In the genomic region with DNA sequence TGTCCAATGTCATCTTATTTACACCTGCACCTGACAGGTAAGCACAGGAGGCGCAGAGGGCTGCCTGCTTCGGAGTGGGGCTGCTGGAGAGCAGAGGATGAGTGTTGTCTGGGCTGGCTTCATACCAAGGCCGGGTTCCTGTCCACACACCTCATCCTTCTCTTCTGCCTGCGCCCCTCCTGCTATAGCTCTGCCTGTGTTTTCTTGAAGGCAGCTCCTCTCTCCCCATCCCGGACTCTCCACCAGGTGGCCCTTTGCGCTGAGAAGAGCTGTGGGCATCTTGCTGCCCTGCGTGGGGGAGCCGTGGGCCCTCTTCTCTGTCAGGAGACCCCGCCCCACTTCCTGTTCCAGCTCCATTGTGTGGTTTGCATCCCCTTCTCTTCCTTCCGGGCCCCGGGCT, we compare ENCODE assay signal across 12 cellular contexts. TPM values are rescaled to one million over a fixed set of nuclear protein-coding genes. Genes with fewer than 3 reads are reported as not detected.
DNase-seq lines count a peak whose midpoint lies in the region; ATAC-seq, FAIRE-seq and TF ChIP-seq lines count a peak whose summit lies in the region.
"Had no signal": no experiment of that assay in that cellular context is flagged by ENCODE, and none has a peak within 500 bp of the region (broad histone marks: within the 10 kb centered on the region; RNA-seq: fewer than 3 reads in every experiment).

No MANE protein-coding gene starts in this region.

- POLR2A ChIA-PET in A549 (lab: Yijun Ruan, JAX) = no interaction called here

- no peak for TF ChIP-seq POLR2A in A549 (IDR thresholded peaks at IDR 0.05; ENCODE audit: low read length)

- no peak for TF ChIP-seq EP300 in A549 (IDR thresholded peaks at IDR 0.05)

- H3K4me2 ChIP-seq in A549 = no peak overlapping the region

- WGBS in A549 (ENCODE audit: missing lambda C conversion rate) = 60% methylated on average over 10 of the region's 11 CpGs

- peaks cover 25% of the 10 kb centered on the region for H3K4me1 ChIP-seq in A549

- DNase-seq in A549 (ENCODE audit: low read depth in 1 of 2, low spot score in 1 of 2) (no peak), HT-29 (ENCODE audit: low spot score) (peak; percentile 66), bronchial epithelial cell (ENCODE audit: low read depth) (no peak), left colon (peak in 1 of 2 donors; percentile 50), HTR-8/SVneo (ENCODE audit: insufficient read length, low spot score) (no peak)
- no peak for DNase-seq in stimulated activated CD4-positive, alpha-beta T cell treated with anti-CD3 and anti-CD28 coated beads, Interleukin-12 subunit alpha, Interleukin-12 subunit beta, amount 100 ng/mL, for 4 hours
- DNase-seq: activated CD8-positive, alpha-beta memory T cell treated with anti-CD3 and anti-CD28 coated beads, Interleukin-2, amount 10 ng/mL, durations not matched to agents 7 days and 5 days; CD8-positive, alpha-beta memory T cell; stimulated activated CD4-positive, alpha-beta T cell treated with anti-CD3 and anti-CD28 coated beads, Interleukin-4, amount 100 ng/mL, for 24 hours had no signal

- FAIRE-seq in A549 (lab: Jason Lieb, UNC) = no peak
- no peak for FAIRE-seq in bronchial epithelial cell (lab: Jason Lieb, UNC)
- FAIRE-seq in HTR-8/SVneo (lab: Jason Lieb, UNC) = no peak
- FAIRE-seq: RCC 7860 had no signal

- no peak for TF ChIP-seq CTCF in A549 (IDR thresholded peaks at IDR 0.05)
- peak; percentile 21 for TF ChIP-seq CTCF in bronchial epithelial cell (IDR thresholded peaks at IDR 0.05; ENCODE audit: insufficient read depth, low read length, severe bottlenecking)

- peak overlapping the region in 1 of 2 experiments; percentile 78; a peak in 2 of 6 replicates for H3K27ac ChIP-seq in A549

- no peak overlapping the region for H3K4me3 ChIP-seq in A549
- no peak overlapping the region for H3K4me3 ChIP-seq in bronchial epithelial cell (ENCODE audit: low read depth, low read length)

- CTCF ChIA-PET in A549 (lab: Yijun Ruan, JAX) = interaction anchor here (1.2 to 4.8 kb wide), 6 partner anchors 8 to 80 kb away, joined by 3 to 35 read pairs (median 6); no protein-coding TSS in a partner anchor

- no peaks in the 10 kb centered on the region for H3K36me3 ChIP-seq in bronchial epithelial cell (ENCODE audit: control insufficient read depth, insufficient read depth, low read length)

- H3K27me3 ChIP-seq in bronchial epithelial cell (ENCODE audit: control insufficient read depth, insufficient read depth, low read length) = no peaks in the 10 kb centered on the region

- no peaks in the 10 kb centered on the region for H3K9me3 ChIP-seq in A549

- intact Hi-C loops in left colon (cut with DNase I, micrococcal nuclease) = no loop called here

- 0 out of 5 replicates have a peak, but pooled peaks of 1 of the 2 experiments have one; percentile 16 for TF ChIP-seq RAD21 in A549 (conservative IDR thresholded peaks at IDR 0.05 in 1 of 2, IDR thresholded peaks at IDR 0.05 in 1 of 2)

- ATAC-seq in A549 = peak; percentile 56 to 74; a peak in 4 of 6 replicates
- ATAC-seq in left colon = peak; percentile 21
- no peak for ATAC-seq in HG03039 (IDR thresholded peaks at IDR 0.05; ENCODE audit: unreplicated experiment)
- no peak for ATAC-seq in HG02885 (IDR thresholded peaks at IDR 0.05; ENCODE audit: poor library complexity, unreplicated experiment)
- ATAC-seq: activated CD8-positive, alpha-beta memory T cell treated with anti-CD3 and anti-CD28 coated beads, Interleukin-2, amount 10 ng/mL, durations not matched to agents 7 days and 5 days had no signal

TF ChIP-seq in A549, 52 proteins besides CTCF, POLR2A, EP300 and RAD21:
- TF ChIP-seq REST (IDR thresholded peaks at IDR 0.05) = no peak
- 0 out of 3 replicates have a peak, but pooled peaks have one; percentile 21 for TF ChIP-seq SMC3 (IDR thresholded peaks at IDR 0.05)
- TF ChIP-seq, protein P1, sequence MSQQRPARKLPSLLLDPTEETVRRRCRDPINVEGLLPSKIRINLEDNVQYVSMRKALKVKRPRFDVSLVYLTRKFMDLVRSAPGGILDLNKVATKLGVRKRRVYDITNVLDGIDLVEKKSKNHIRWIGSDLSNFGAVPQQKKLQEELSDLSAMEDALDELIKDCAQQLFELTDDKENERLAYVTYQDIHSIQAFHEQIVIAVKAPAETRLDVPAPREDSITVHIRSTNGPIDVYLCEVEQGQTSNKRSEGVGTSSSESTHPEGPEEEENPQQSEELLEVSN (IDR thresholded peaks at IDR 0.05; ENCODE audit: borderline replicate concordance, low read depth) = no peak
- no peak for TF ChIP-seq CHD2 (IDR thresholded peaks at IDR 0.05; ENCODE audit: low read length, partially characterized antibody)
- no peak for TF ChIP-seq HEYL (CRISPR knock-in tag; IDR thresholded peaks at IDR 0.05)
- TF ChIP-seq KDM1A (IDR thresholded peaks at IDR 0.05; ENCODE audit: low read depth) = no peak

RNA-seq across cellular contexts. Expression of gene ARHGEF10L, which starts 35.0 kb away (rescaled TPM):
- 3.5 and 4.1 TPM in 2 replicates for polyA plus RNA-seq in A549 (2011; rRNA removed)
- polyA plus RNA-seq in A549 (2012; cell fraction: cytosol; rRNA removed) = 5.9 and 8.0 TPM in 2 replicates
- 15.0 and 18.0 TPM in 2 replicates for polyA plus RNA-seq in A549 (2012; cell fraction: nucleus; rRNA removed)
- polyA plus RNA-seq in A549 (2017; fragmentation: RNase III; extraction: RNeasy Plus Mini Kit Qiagen cat#74134 plus additional on column Dnase treatment) = 4.1 to 5.2 TPM (median 4.4 TPM) in 3 replicates
- polyA minus RNA-seq in A549 (2011; rRNA and poly(A)+ RNA removed) = 7.6 and 10.9 TPM in 2 replicates
- 54.2 and 56.1 TPM in 2 replicates for total RNA-seq in HT-29 (2014; rRNA removed; shearing (Covaris generic))
- total RNA-seq in bronchial epithelial cell = 6.3 and 14.8 TPM in 2 replicates
- 100 to 1,000 TPM in 1 of 2 donors, 10 to 100 TPM in 1; 91.0 to 151 TPM for total RNA-seq in left colon
- total RNA-seq: activated CD8-positive, alpha-beta memory T cell treated with anti-CD3 and anti-CD28 coated beads, Interleukin-2, amount 10 ng/mL, durations not matched to agents 7 days and 5 days had no signal
- polyA plus RNA-seq: CD8-positive, alpha-beta memory T cell had no signal

Comparison
In these comparisons a context has a peak if more than half of its experiments do, and no peak if none do; other contexts are left out.
1. ATAC-seq: peak in A549 (2 of 2) and left colon (single experiment); none in HG03039 (single experiment) and HG02885 (single experiment).